In the genomic region with DNA sequence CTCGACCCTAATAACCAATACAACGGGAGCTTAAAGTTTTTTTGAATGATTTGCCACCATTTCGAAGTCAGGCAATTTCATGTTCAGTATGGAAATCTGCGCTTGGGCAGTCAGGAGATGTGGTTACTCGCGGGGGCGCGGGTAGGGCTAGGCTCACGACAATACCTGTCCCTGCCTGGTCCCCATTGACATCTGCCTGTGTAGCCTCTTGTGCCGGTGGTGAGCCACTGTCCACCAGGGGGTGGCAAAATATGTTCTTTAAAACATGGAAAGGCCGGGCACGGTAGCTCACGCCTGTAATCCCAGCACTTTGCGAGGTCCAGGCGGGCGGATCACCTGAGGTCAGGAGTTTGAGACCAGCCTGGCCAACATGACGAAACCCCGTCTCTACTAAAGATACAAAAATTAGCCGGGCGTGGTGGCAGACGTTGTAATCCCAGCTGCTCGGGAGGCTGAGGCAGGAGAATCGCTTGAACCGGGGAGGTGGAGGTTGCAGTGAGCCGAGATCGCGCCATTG, we compare ENCODE assay signal across 13 cellular contexts. TPM values are rescaled to one million over a fixed set of nuclear protein-coding genes. Genes with fewer than 3 reads are reported as not detected.
DNase-seq lines count a peak whose midpoint lies in the region; ATAC-seq and TF ChIP-seq lines count a peak whose summit lies in the region.
"Not testable (repeated sequence)": the region's sequence is repeated elsewhere in the genome, so short reads cannot be mapped to it uniquely, and the experiment has no call there.
"Had no signal": no experiment of that assay in that cellular context is flagged by ENCODE, and none has a peak within 500 bp of the region (broad histone marks: within the 10 kb centered on the region; RNA-seq: fewer than 3 reads in every experiment).

No MANE protein-coding gene starts in this region.

- ATAC-seq in GM18505 (IDR thresholded peaks at IDR 0.05; ENCODE audit: unreplicated experiment) (peak; percentile 25), GM21390 (IDR thresholded peaks at IDR 0.05; ENCODE audit: unreplicated experiment) (peak; percentile 38), HG02938 (IDR thresholded peaks at IDR 0.05; ENCODE audit: unreplicated experiment) (peak; percentile 30), HG03521 (IDR thresholded peaks at IDR 0.05; ENCODE audit: unreplicated experiment) (peak; percentile 16), esophagus mucosa (peak; percentile 30), right lobe of liver (peak; percentile 21 to 69 (median 55))
- peak; percentile 28 for ATAC-seq in activated CD8-positive, alpha-beta T cell treated with anti-CD3 and anti-CD28 coated beads for 36 hours
- peak; percentile 71 for ATAC-seq in stimulated activated naive B cell treated with anti-CD40 and anti-IgM and Interleukin-4, amounts not matched to agents 10 μg/mL and 1 μg/mL and 100 μg/mL, for 72 hours (replicated peaks)

- not testable (repeated sequence) for DNase-seq in activated CD8-positive, alpha-beta T cell treated with anti-CD3 and anti-CD28 coated beads for 36 hours; stimulated activated naive B cell treated with anti-CD40 and anti-IgM and Interleukin-4, amounts not matched to agents 10 μg/mL and 1 μg/mL and 100 μg/mL, for 72 hours
- DNase-seq in right lobe of liver: peak in 1 of 3 donors; percentile 55

- H3K36me3 ChIP-seq in right lobe of liver: peaks cover 0 to 20% (median 7%) of the 10 kb centered on the region in 4 donors

- CTCF ChIA-PET in activated CD8-positive, alpha-beta T cell treated with anti-CD3 and anti-CD28 coated beads for 36 hours (lab: Charles Lee): not testable (repeated sequence)

- H3K27ac ChIP-seq in right lobe of liver: not testable (repeated sequence)

- H3K9me3 Mint-ChIP-seq in activated CD8-positive, alpha-beta T cell treated with anti-CD3 and anti-CD28 coated beads for 36 hours; stimulated activated naive B cell treated with anti-CD40 and anti-IgM and Interleukin-4, amounts not matched to agents 10 μg/mL and 1 μg/mL and 100 μg/mL, for 72 hours: not testable (repeated sequence)

- H3K27ac Mint-ChIP-seq in activated CD8-positive, alpha-beta T cell treated with anti-CD3 and anti-CD28 coated beads for 36 hours; stimulated activated naive B cell treated with anti-CD40 and anti-IgM and Interleukin-4, amounts not matched to agents 10 μg/mL and 1 μg/mL and 100 μg/mL, for 72 hours: not testable (repeated sequence)

- not testable (repeated sequence) for H3K4me3 Mint-ChIP-seq in activated CD8-positive, alpha-beta T cell treated with anti-CD3 and anti-CD28 coated beads for 36 hours; stimulated activated naive B cell treated with anti-CD40 and anti-IgM and Interleukin-4, amounts not matched to agents 10 μg/mL and 1 μg/mL and 100 μg/mL, for 72 hours

- TF ChIP-seq POLR2A in GM18505 (IDR thresholded peaks at IDR 0.05; ENCODE audit: borderline replicate concordance, extremely low read depth, insufficient read depth, insufficient read length); right lobe of liver (IDR thresholded peaks at IDR 0.05): not testable (repeated sequence)

- POLR2A ChIA-PET in activated CD8-positive, alpha-beta T cell treated with anti-CD3 and anti-CD28 coated beads for 36 hours (lab: Charles Lee): not testable (repeated sequence)

- peaks cover 22% of the 10 kb centered on the region for H3K36me3 Mint-ChIP-seq in activated CD8-positive, alpha-beta T cell treated with anti-CD3 and anti-CD28 coated beads for 36 hours (ENCODE audit: low read depth)
- H3K36me3 Mint-ChIP-seq in stimulated activated naive B cell treated with anti-CD40 and anti-IgM and Interleukin-4, amounts not matched to agents 10 μg/mL and 1 μg/mL and 100 μg/mL, for 72 hours: peaks cover 12 to 20% of the 10 kb centered on the region in 2 donors

- not testable (repeated sequence) for H3K4me3 ChIP-seq in right lobe of liver

- TF ChIP-seq CTCF in activated CD8-positive, alpha-beta T cell treated with anti-CD3 and anti-CD28 coated beads for 36 hours (IDR thresholded peaks at IDR 0.05); right lobe of liver (IDR thresholded peaks at IDR 0.05): not testable (repeated sequence)

- not testable (repeated sequence) for H3K4me1 ChIP-seq in right lobe of liver

- H3K27me3 Mint-ChIP-seq in activated CD8-positive, alpha-beta T cell treated with anti-CD3 and anti-CD28 coated beads for 36 hours; stimulated activated naive B cell treated with anti-CD40 and anti-IgM and Interleukin-4, amounts not matched to agents 10 μg/mL and 1 μg/mL and 100 μg/mL, for 72 hours: not testable (repeated sequence)

- 15% methylated on average over 4 of the region's 27 CpGs for WGBS in right lobe of liver (ENCODE audit: insufficient coverage, low coverage, low lambda C conversion rate, missing lambda C conversion rate)

- intact Hi-C loops in activated CD8-positive, alpha-beta T cell treated with anti-CD3 and anti-CD28 coated beads for 36 hours (cut with micrococcal nuclease): not testable (repeated sequence)
- intact Hi-C loops in right lobe of liver (cut with DNase I): loop anchor here in 1 of 2 donors (10.0 kb wide), 1 partner anchor 60 kb away; no protein-coding TSS in a partner anchor

- peaks cover 16% of the 10 kb centered on the region for H3K4me1 Mint-ChIP-seq in activated CD8-positive, alpha-beta T cell treated with anti-CD3 and anti-CD28 coated beads for 36 hours (ENCODE audit: low read depth)
- H3K4me1 Mint-ChIP-seq in stimulated activated naive B cell treated with anti-CD40 and anti-IgM and Interleukin-4, amounts not matched to agents 10 μg/mL and 1 μg/mL and 100 μg/mL, for 72 hours: peaks cover 10 to 21% of the 10 kb centered on the region in 2 donors

- H3K27me3 ChIP-seq in right lobe of liver: not testable (repeated sequence)

- not testable (repeated sequence) for H3K9me3 ChIP-seq in right lobe of liver

RNA-seq across cellular contexts. Expression of a gene that starts 0.7 kb away (rescaled TPM):
- 100 to 1,000 TPM; 116 to 119 TPM for total RNA-seq in activated CD8-positive, alpha-beta T cell treated with anti-CD3 and anti-CD28 coated beads for 36 hours
- total RNA-seq in esophagus mucosa (165 TPM), right lobe of liver (100 to 1,000 TPM; 198 to 587 (median 295) TPM)

RNA-seq across cellular contexts. Expression of a gene that starts 5.0 kb away (rescaled TPM):
- total RNA-seq in activated CD8-positive, alpha-beta T cell treated with anti-CD3 and anti-CD28 coated beads for 36 hours: not detected
- total RNA-seq in esophagus mucosa (1.1 TPM), right lobe of liver (under 1 TPM in 1 of 6 experiments, not detected in 5; 0.76 TPM)

RNA-seq across cellular contexts. Expression of a gene that starts 8.2 kb away (rescaled TPM):
- total RNA-seq in activated CD8-positive, alpha-beta T cell treated with anti-CD3 and anti-CD28 coated beads for 36 hours: not detected
- 1.7 TPM for total RNA-seq in esophagus mucosa
- total RNA-seq in right lobe of liver: 1 to 10 TPM in 2 of 6 experiments, not detected in 4; 3.5 to 7.1 TPM
- total RNA-seq: H9 had no signal

RNA-seq across cellular contexts. Expression of a gene that starts 13.9 kb away (rescaled TPM):
- total RNA-seq in activated CD8-positive, alpha-beta T cell treated with anti-CD3 and anti-CD28 coated beads for 36 hours: not detected
- total RNA-seq in esophagus mucosa (6.5 TPM), right lobe of liver (10 to 100 TPM in 2 of 6 experiments, 1 to 10 TPM in 2, under 1 TPM in 1, not detected in 1; 0.50 to 23.7 (median 3.4) TPM)
- total RNA-seq: natural killer cell treated with Interleukin-12 subunit alpha and Interleukin-12 subunit beta and Interleukin-15 and Interleukin-18, amount 100 ng/mL, for 72 hours had no signal

RNA-seq across cellular contexts. Expression of a gene that starts 30.4 kb away (rescaled TPM):
- total RNA-seq in activated CD8-positive, alpha-beta T cell treated with anti-CD3 and anti-CD28 coated beads for 36 hours: not detected
- total RNA-seq in esophagus mucosa (not detected), right lobe of liver (not detected)
- total RNA-seq: esophagus muscularis mucosa; H9; lung; natural killer cell treated with Interleukin-12 subunit alpha and Interleukin-12 subunit beta and Interleukin-15 and Interleukin-18, amount 100 ng/mL, for 72 hours; posterior vena cava had no signal

Comparison
In these comparisons a context has a peak if more than half of its experiments do, and no peak if none do; other contexts are left out.
1. ATAC-seq: peak in every context shown above with its lines; median percentile 71 in stimulated activated naive B cell treated with anti-CD40 and anti-IgM and Interleukin-4, amounts not matched to agents 10 μg/mL and 1 μg/mL and 100 μg/mL, for 72 hours; 55 in right lobe of liver; 38 in GM21390; 30 in HG02938; 30 in esophagus mucosa; 28 in activated CD8-positive, alpha-beta T cell treated with anti-CD3 and anti-CD28 coated beads for 36 hours; 25 in GM18505; 16 in HG03521.